In genomic region chrX:11193035-11193469, GRCh38 we compare ENCODE assay signal across 20 cellular contexts.
DNase-seq lines count a peak whose midpoint lies in the region; ATAC-seq and TF ChIP-seq lines count a peak whose summit lies in the region.
"Had no signal": no experiment of that assay in that cellular context is flagged by ENCODE, and none has a peak within 500 bp of the region (broad histone marks: within the 10 kb centered on the region; RNA-seq: fewer than 3 reads in every experiment).

No MANE protein-coding gene starts in this region.

- DNase-seq in heart right ventricle (peak in 1 of 2 donors; percentile 13), Right ventricle myocardium superior (no peak), OCI-M1 (lab: John Stamatoyannopoulos, UW) (peak; percentile 1), fibroblast of peridontal ligament (ENCODE audit: extremely low read depth) (peak; percentile 31), kidney tubule cell (ENCODE audit: low spot score) (no peak)
- DNase-seq in activated CD4-positive, alpha-beta T cell treated with anti-CD3 and anti-CD28 coated beads, Interleukin-2, amount 10 ng/mL, durations not matched to agents 24 days and 14 days: no peak
- DNase-seq: activated effector memory CD4-positive, alpha-beta T cell treated with Interleukin-2 at 50 U/mL for 16 hours; colonic mucosa; NCI-H1694; NCI-H524 treated with DMSO at 0.1 percent for 48 hours; nephron progenitor cell; stimulated activated CD4-positive, alpha-beta T cell treated with anti-CD3 and anti-CD28 coated beads, Interleukin-15, amount 100 ng/mL, for 24 hours; stimulated activated naive CD8-positive, alpha-beta T cell treated with anti-CD3 and anti-CD28 coated beads, Interleukin-15, amount 100 ng/mL, for 72 hours; T-cell had no signal

- H3K4me1 ChIP-seq in heart right ventricle (peaks cover 0 to 18% (median 0%) of the 10 kb centered on the region in 9 donors), urinary bladder (ENCODE audit: insufficient read depth) (no peaks in the 10 kb centered on the region)
- H3K4me1 ChIP-seq: colonic mucosa had no signal

- intact Hi-C loops in heart right ventricle (cut with DNase I): no loop called here
- intact Hi-C loops in Right ventricle myocardium superior (cut with DNase I): no loop called here
- intact Hi-C loops in activated CD4-positive, alpha-beta T cell treated with anti-CD3 and anti-CD28 coated beads, Interleukin-2, amount 10 ng/mL, durations not matched to agents 24 days and 14 days (cut with micrococcal nuclease): no loop called here

- H3K27ac ChIP-seq in heart right ventricle: peak overlapping the region in 5 of 10 donors; percentile 19 to 67 (median 46)
- H3K27ac ChIP-seq in urinary bladder (ENCODE audit: low read depth): peak overlapping the region; percentile 2
- H3K27ac ChIP-seq: colonic mucosa had no signal

- WGBS in heart right ventricle, 2 donors: 37 to 41% methylated on average over 5 of the region's 5 CpGs
- WGBS in urinary bladder: 41% methylated on average over 5 of the region's 5 CpGs

- H3K4me3 ChIP-seq in heart right ventricle (no peak overlapping the region), urinary bladder (ENCODE audit: low read depth, low read length) (no peak overlapping the region)
- H3K4me3 ChIP-seq: colonic mucosa, K562 had no signal

- H3K36me3 Mint-ChIP-seq in activated CD4-positive, alpha-beta T cell treated with anti-CD3 and anti-CD28 coated beads, Interleukin-2, amount 10 ng/mL, durations not matched to agents 24 days and 14 days (ENCODE audit: low read depth): no peaks in the 10 kb centered on the region
- H3K36me3 Mint-ChIP-seq: T-cell, WTC11 had no signal

- H3K27ac Mint-ChIP-seq in activated CD4-positive, alpha-beta T cell treated with anti-CD3 and anti-CD28 coated beads, Interleukin-2, amount 10 ng/mL, durations not matched to agents 24 days and 14 days: no peak overlapping the region
- H3K27ac Mint-ChIP-seq: nephron progenitor cell; stimulated activated naive CD8-positive, alpha-beta T cell treated with anti-CD3 and anti-CD28 coated beads, Interleukin-15, amount 100 ng/mL, for 72 hours; T-cell; WTC11 had no signal

- no peaks in the 10 kb centered on the region for H3K9me3 ChIP-seq in heart right ventricle
- H3K9me3 ChIP-seq: colonic mucosa had no signal

- no peaks in the 10 kb centered on the region for H3K27me3 Mint-ChIP-seq in activated CD4-positive, alpha-beta T cell treated with anti-CD3 and anti-CD28 coated beads, Interleukin-2, amount 10 ng/mL, durations not matched to agents 24 days and 14 days
- H3K27me3 Mint-ChIP-seq: stimulated activated naive CD8-positive, alpha-beta T cell treated with anti-CD3 and anti-CD28 coated beads, Interleukin-15, amount 100 ng/mL, for 72 hours had no signal

- H3K4me1 Mint-ChIP-seq in activated CD4-positive, alpha-beta T cell treated with anti-CD3 and anti-CD28 coated beads, Interleukin-2, amount 10 ng/mL, durations not matched to agents 24 days and 14 days: no peaks in the 10 kb centered on the region
- H3K4me1 Mint-ChIP-seq: nephron progenitor cell; stimulated activated naive CD8-positive, alpha-beta T cell treated with anti-CD3 and anti-CD28 coated beads, Interleukin-15, amount 100 ng/mL, for 72 hours; T-cell; WTC11 had no signal

- no peak for TF ChIP-seq CTCF in heart right ventricle (IDR thresholded peaks at IDR 0.05)

- H3K4me3 Mint-ChIP-seq in activated CD4-positive, alpha-beta T cell treated with anti-CD3 and anti-CD28 coated beads, Interleukin-2, amount 10 ng/mL, durations not matched to agents 24 days and 14 days: no peak overlapping the region
- H3K4me3 Mint-ChIP-seq: nephron progenitor cell; stimulated activated naive CD8-positive, alpha-beta T cell treated with anti-CD3 and anti-CD28 coated beads, Interleukin-15, amount 100 ng/mL, for 72 hours; T-cell; WTC11 had no signal

- H3K36me3 ChIP-seq in heart right ventricle (no peaks in the 10 kb centered on the region), urinary bladder (ENCODE audit: insufficient read depth) (no peaks in the 10 kb centered on the region)
- H3K36me3 ChIP-seq: colonic mucosa had no signal

- H3K9me3 Mint-ChIP-seq in activated CD4-positive, alpha-beta T cell treated with anti-CD3 and anti-CD28 coated beads, Interleukin-2, amount 10 ng/mL, durations not matched to agents 24 days and 14 days: no peaks in the 10 kb centered on the region
- H3K9me3 Mint-ChIP-seq: stimulated activated naive CD8-positive, alpha-beta T cell treated with anti-CD3 and anti-CD28 coated beads, Interleukin-15, amount 100 ng/mL, for 72 hours; T-cell; WTC11 had no signal

- peaks cover 0 to 6% (median 0%) of the 10 kb centered on the region in 7 donors for H3K27me3 ChIP-seq in heart right ventricle
- H3K27me3 ChIP-seq: colonic mucosa had no signal

- peak in 5 of 8 donors; percentile 45 to 84 (median 67) for ATAC-seq in heart right ventricle
- no peak for ATAC-seq in Right ventricle myocardium superior (ENCODE audit: poor library complexity)
- ATAC-seq in HG02623 (IDR thresholded peaks at IDR 0.05; ENCODE audit: unreplicated experiment): no peak
- ATAC-seq: HCT116; K562; Panc1; stimulated activated naive CD8-positive, alpha-beta T cell treated with anti-CD3 and anti-CD28 coated beads, Interleukin-15, amount 100 ng/mL, for 72 hours; T-cell; WTC11 had no signal

Comparison
In these comparisons a context has a peak if more than half of its experiments do, and no peak if none do; other contexts are left out.
1. ATAC-seq: peak in heart right ventricle (5 of 8); none in Right ventricle myocardium superior (single experiment) and HG02623 (single experiment).
2. DNase-seq: peak in OCI-M1 (single experiment) and fibroblast of peridontal ligament (single experiment); none in Right ventricle myocardium superior (single experiment), kidney tubule cell (single experiment) and activated CD4-positive, alpha-beta T cell treated with anti-CD3 and anti-CD28 coated beads, Interleukin-2, amount 10 ng/mL, durations not matched to agents 24 days and 14 days (single experiment).